ENCODE assay signal across 18 cellular contexts in genomic region chr7:25075459-25075858, GRCh38. TPM values are rescaled to one million over a fixed set of nuclear protein-coding genes. Genes with fewer than 3 reads are reported as not detected.
A peak's percentile ranks its signal among the peaks of the same experiment; 100 is the strongest.
DNase-seq lines count a peak whose midpoint lies in the region; ATAC-seq, FAIRE-seq and TF ChIP-seq lines count a peak whose summit lies in the region.
"Had no signal": no experiment of that assay in that cellular context is flagged by ENCODE, and none has a peak within 500 bp of the region (broad histone marks: within the 10 kb centered on the region; RNA-seq: fewer than 3 reads in every experiment).

No MANE protein-coding gene starts in this region.

- H3K4me1 ChIP-seq in OCI-LY7 (ENCODE audit: insufficient read depth, low read length, poor library complexity, severe bottlenecking) (peaks cover 13% of the 10 kb centered on the region), mucosa of descending colon (ENCODE audit: low read depth) (no peaks in the 10 kb centered on the region), mesendoderm (ENCODE audit: control insufficient read depth, low read depth, low read length) (no peaks in the 10 kb centered on the region)
- H3K4me1 ChIP-seq: left ventricle myocardium inferior, sigmoid colon had no signal

- H3K79me1 ChIP-seq in mesendoderm (ENCODE audit: low read length): no peaks in the 10 kb centered on the region

- H2AFZ ChIP-seq in OCI-LY7 (ENCODE audit: low read length): peak overlapping the region; percentile 7; the same call in 1 of the 2 replicates

- POLR2A ChIA-PET in OCI-LY7 (lab: Charles Lee): interaction anchor here (0.8 to 0.9 kb wide), 2 partner anchors 94 to 255 kb away, joined by 3 to 6 read pairs; no protein-coding TSS in a partner anchor

- H3K4me1 Mint-ChIP-seq in stimulated activated memory B cell treated with anti-CD40 and anti-IgM and Interleukin-4, amounts not matched to agents 10 μg/mL and 1 μg/mL and 100 μg/mL, for 72 hours: peaks cover 6% of the 10 kb centered on the region
- H3K4me1 Mint-ChIP-seq: endodermal cell had no signal

- H2AK5ac ChIP-seq in mesendoderm (ENCODE audit: low read length): no peak overlapping the region

- H3K27me3 Mint-ChIP-seq in stimulated activated memory B cell treated with anti-CD40 and anti-IgM and Interleukin-4, amounts not matched to agents 10 μg/mL and 1 μg/mL and 100 μg/mL, for 72 hours: no peaks in the 10 kb centered on the region

- no peaks in the 10 kb centered on the region for H4K20me1 ChIP-seq in OCI-LY7 (ENCODE audit: insufficient read depth, low read length)

- no peak overlapping the region for H3K23ac ChIP-seq in mesendoderm (ENCODE audit: low read length)

- CTCF ChIA-PET in OCI-LY7 (lab: Charles Lee; ENCODE audit: unreplicated experiment): no interaction called here

- H4K8ac ChIP-seq in mesendoderm (ENCODE audit: low read depth, low read length): no peak overlapping the region

- H3K79me2 ChIP-seq in OCI-LY7 (ENCODE audit: insufficient read depth, low read depth, low read length) (no peaks in the 10 kb centered on the region), mesendoderm (ENCODE audit: control insufficient read depth, insufficient read depth, low read length) (no peaks in the 10 kb centered on the region)

- H3K4ac ChIP-seq in mesendoderm (ENCODE audit: low read depth, low read length): no peak overlapping the region

- no peaks in the 10 kb centered on the region for H3K9me3 ChIP-seq in OCI-LY7 (ENCODE audit: low read length)
- H3K9me3 ChIP-seq in mucosa of descending colon: no peaks in the 10 kb centered on the region
- H3K9me3 ChIP-seq: left ventricle myocardium inferior, sigmoid colon, vagina had no signal

- H3K9me3 Mint-ChIP-seq in stimulated activated memory B cell treated with anti-CD40 and anti-IgM and Interleukin-4, amounts not matched to agents 10 μg/mL and 1 μg/mL and 100 μg/mL, for 72 hours: peaks cover 3% of the 10 kb centered on the region
- H3K9me3 Mint-ChIP-seq: CD8-positive, alpha-beta T cell; endodermal cell had no signal

- H2BK120ac ChIP-seq in mesendoderm (ENCODE audit: low read depth, low read length): no peak overlapping the region

- no peaks in the 10 kb centered on the region for H3K9me2 ChIP-seq in OCI-LY7 (ENCODE audit: insufficient read depth, low read length)

- H3K56ac ChIP-seq in mesendoderm (ENCODE audit: low read length): no peak overlapping the region

- no peaks in the 10 kb centered on the region for H3K36me3 ChIP-seq in OCI-LY7 (ENCODE audit: insufficient read depth, low read length)
- H3K36me3 ChIP-seq in bronchial epithelial cell (ENCODE audit: control insufficient read depth, insufficient read depth, low read length): no peaks in the 10 kb centered on the region
- no peaks in the 10 kb centered on the region for H3K36me3 ChIP-seq in mucosa of descending colon (ENCODE audit: low read depth)
- H3K36me3 ChIP-seq in mesendoderm (ENCODE audit: control insufficient read depth, insufficient read depth, low read length): no peaks in the 10 kb centered on the region
- H3K36me3 ChIP-seq: left ventricle myocardium inferior, sigmoid colon, vagina had no signal

- intact Hi-C loops in OCI-LY7 (cut with micrococcal nuclease; ENCODE audit: unreplicated experiment): no loop called here
- intact Hi-C loops in mucosa of descending colon (cut with DNase I, micrococcal nuclease): no loop called here

- H3K36me3 Mint-ChIP-seq in stimulated activated memory B cell treated with anti-CD40 and anti-IgM and Interleukin-4, amounts not matched to agents 10 μg/mL and 1 μg/mL and 100 μg/mL, for 72 hours: no peaks in the 10 kb centered on the region
- H3K36me3 Mint-ChIP-seq: CD8-positive, alpha-beta T cell had no signal

- no peak for FAIRE-seq in bronchial epithelial cell (lab: Jason Lieb, UNC)

- DNase-seq in activated T-cell treated with anti-CD3 and anti-CD28 coated beads for 48 hours (ENCODE audit: low read depth) (peak; percentile 16), OCI-LY7 (ENCODE audit: low spot score) (no peak), bronchial epithelial cell (ENCODE audit: low read depth) (peak; percentile 23), mucosa of descending colon (no peak), mesendoderm (no peak)
- DNase-seq in activated T-cell treated with anti-CD3 and anti-CD28 coated beads, Interleukin-2, amount 50 U/mL, for 1 hour: no peak
- DNase-seq: amniotic stem cell; CD8-positive, alpha-beta T cell; cerebellar nuclear complex; endodermal cell; left ventricle myocardium inferior; NCI-H187 treated with DMSO at 0.1 percent for 48 hours; NCI-H524; PC-3; sigmoid colon had no signal

- ATAC-seq in stimulated activated memory B cell treated with anti-CD40 and anti-IgM and Interleukin-4, amounts not matched to agents 10 μg/mL and 1 μg/mL and 100 μg/mL, for 72 hours: no peak
- ATAC-seq in mucosa of descending colon (no peak), HG02970 (IDR thresholded peaks at IDR 0.05; ENCODE audit: low FRiP score, unreplicated experiment) (no peak)
- ATAC-seq: CD8-positive, alpha-beta T cell; PC-3 had no signal

- no peak overlapping the region for H2BK5ac ChIP-seq in mesendoderm (ENCODE audit: low read length)

- H3K4me3 Mint-ChIP-seq in stimulated activated memory B cell treated with anti-CD40 and anti-IgM and Interleukin-4, amounts not matched to agents 10 μg/mL and 1 μg/mL and 100 μg/mL, for 72 hours: no peak overlapping the region
- H3K4me3 Mint-ChIP-seq: CD8-positive, alpha-beta T cell; endodermal cell had no signal

- peak overlapping the region; percentile 68 for H3K27ac Mint-ChIP-seq in stimulated activated memory B cell treated with anti-CD40 and anti-IgM and Interleukin-4, amounts not matched to agents 10 μg/mL and 1 μg/mL and 100 μg/mL, for 72 hours
- H3K27ac Mint-ChIP-seq: CD8-positive, alpha-beta T cell; endodermal cell had no signal

- H3K27me3 ChIP-seq in bronchial epithelial cell (ENCODE audit: control insufficient read depth, insufficient read depth, low read length) (no peaks in the 10 kb centered on the region), mesendoderm (ENCODE audit: insufficient read depth, low read length, poor library complexity) (no peaks in the 10 kb centered on the region)
- H3K27me3 ChIP-seq: sigmoid colon, vagina had no signal

- no peak overlapping the region for H3K4me2 ChIP-seq in OCI-LY7 (ENCODE audit: low read length)
- H3K4me2 ChIP-seq in mesendoderm (ENCODE audit: low read length): no peak overlapping the region

- no peak overlapping the region for H3K9ac ChIP-seq in mesendoderm (ENCODE audit: low read length)

- H2BK15ac ChIP-seq in mesendoderm (replicated peaks; ENCODE audit: low read depth): no peak overlapping the region

- no peak for TF ChIP-seq CTCF in OCI-LY7 (conservative IDR thresholded peaks at IDR 0.05; ENCODE audit: low read length)
- no peak for TF ChIP-seq CTCF in bronchial epithelial cell (IDR thresholded peaks at IDR 0.05; ENCODE audit: insufficient read depth, low read length, severe bottlenecking)
- TF ChIP-seq CTCF in mucosa of descending colon (IDR thresholded peaks at IDR 0.05): no peak

- H4K5ac ChIP-seq in mesendoderm (ENCODE audit: low read length): no peak overlapping the region

- WGBS in mesendoderm (ENCODE audit: extremely low coverage, insufficient coverage, low lambda C conversion rate): no CpG with 5 or more reads among the region's 8 CpGs

- no TSS peak for BruUV-seq in OCI-LY7 (replicated peaks; lab: Mats Ljungman, UMichigan)

- H3K27ac ChIP-seq in OCI-LY7 (ENCODE audit: low read depth, low read length, poor library complexity, severe bottlenecking) (no peak overlapping the region), mesendoderm (ENCODE audit: low read depth, low read length) (no peak overlapping the region)
- H3K27ac ChIP-seq: left ventricle myocardium inferior, sigmoid colon, vagina had no signal

- H3K4me3 ChIP-seq in OCI-LY7 (ENCODE audit: low read depth, low read length, poor library complexity, severe bottlenecking) (no peak overlapping the region), bronchial epithelial cell (ENCODE audit: low read depth, low read length) (no peak overlapping the region), mucosa of descending colon (no peak overlapping the region), mesendoderm (ENCODE audit: low read length) (no peak overlapping the region)
- H3K4me3 ChIP-seq: left ventricle myocardium inferior, sigmoid colon, vagina had no signal

- no peak overlapping the region for H3K18ac ChIP-seq in mesendoderm (ENCODE audit: low read length)

RNA-seq across cellular contexts. Expression of gene CYCS, which starts 49.6 kb away (rescaled TPM):
- total RNA-seq in OCI-LY7 (2014; rRNA removed; shearing (Covaris generic)): 65.2 and 68.7 TPM in 2 replicates
- total RNA-seq in OCI-LY7 (2022): 153 and 175 TPM in 2 replicates
- total RNA-seq in bronchial epithelial cell: 45.3 and 80.0 TPM in 2 replicates
- total RNA-seq in mucosa of descending colon: 100 to 1,000 TPM; 219 to 360 (median 339) TPM
- polyA plus RNA-seq in mesendoderm (2013, experiment 1 of 2): 266 TPM
- polyA plus RNA-seq in mesendoderm (2013, experiment 2 of 2): 270 TPM

Comparison
In these comparisons a context has a peak if more than half of its experiments do, and no peak if none do; other contexts are left out.
1. DNase-seq: peak in activated T-cell treated with anti-CD3 and anti-CD28 coated beads for 48 hours (single experiment) and bronchial epithelial cell (single experiment); none in activated T-cell treated with anti-CD3 and anti-CD28 coated beads, Interleukin-2, amount 50 U/mL, for 1 hour (single experiment), OCI-LY7 (single experiment), mucosa of descending colon (0 of 3) and mesendoderm (single experiment).